In the genomic region with DNA sequence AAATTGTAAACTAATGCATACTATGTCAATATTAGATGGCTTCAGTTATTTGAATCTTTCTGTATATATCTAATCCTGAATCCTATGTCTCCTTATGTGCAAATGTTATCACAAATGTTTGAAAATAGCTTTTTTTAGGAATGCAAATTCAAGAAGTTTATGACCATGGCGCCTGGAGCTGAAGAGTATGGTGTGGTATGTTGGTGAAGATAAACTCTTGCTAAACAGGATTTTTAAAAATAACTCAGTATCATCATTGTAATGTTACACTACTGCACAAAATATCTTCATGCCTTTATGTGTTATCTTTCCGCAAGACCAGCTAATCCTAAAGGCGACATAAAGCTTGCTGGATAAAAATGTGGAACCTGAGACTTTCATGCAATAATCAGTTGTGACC, we compare ENCODE assay signal across 31 cellular contexts.
"Had no signal": no experiment of that assay in that cellular context is flagged by ENCODE, and none has a peak within 500 bp of the region (broad histone marks: within the 10 kb centered on the region; RNA-seq: fewer than 3 reads in every experiment).

No MANE protein-coding gene starts in this region.

- H3K4me3 ChIP-seq: adrenal gland, body of pancreas, breast epithelium had no signal

- H3K9me3 ChIP-seq: adrenal gland, body of pancreas, breast epithelium had no signal

- DNase-seq: activated B cell treated with CpG ODN at 0.5 μM for 24 hours; activated CD4-positive, alpha-beta memory T cell treated with anti-CD3 and anti-CD28 coated beads for 36 hours; activated CD4-positive, alpha-beta T cell treated with anti-CD3 and anti-CD28 coated beads for 4 hours; activated CD4-positive, alpha-beta T cell treated with anti-CD3 and anti-CD28 coated beads, Interleukin-2, amount 10 ng/mL, durations not matched to agents 24 days and 14 days; activated CD4-positive, alpha-beta T cell treated with anti-CD3 and anti-CD28 coated beads, Interleukin-2, amount 50 U/mL, for 1 hour; activated CD4-positive, alpha-beta T cell treated with anti-CD3 and anti-CD28 coated beads, Interleukin-2, amount 50 U/mL, for 4 hours; activated CD4-positive, CD25-positive, alpha-beta regulatory T cell treated with anti-CD3 and anti-CD28 coated beads, Interleukin-2, amount 50 U/mL, for 72 hours; activated CD8-positive, alpha-beta memory T cell treated with anti-CD3 and anti-CD28 coated beads, Interleukin-2, amount 50 U/mL, for 4 hours; activated CD8-positive, alpha-beta T cell treated with anti-CD3 and anti-CD28 coated beads for 36 hours; activated effector memory CD4-positive, alpha-beta T cell treated with anti-CD3 and anti-CD28 coated beads, Interleukin-2, amount 50 U/mL, for 16 hours; activated gamma-delta T cell treated with Interleukin-2 at 50 U/mL for 16 hours; activated naive CD4-positive, alpha-beta T cell; activated naive CD4-positive, alpha-beta T cell treated with anti-CD3 and anti-CD28 coated beads for 36 hours; activated naive CD4-positive, alpha-beta T cell treated with anti-CD3 and anti-CD28 coated beads, Interleukin-2, amount 50 U/mL, for 16 hours; activated naive CD8-positive, alpha-beta T cell treated with anti-CD3 and anti-CD28 coated beads for 36 hours; activated T-cell treated with anti-CD3 and anti-CD28 coated beads for 4 hours; activated T-cell treated with anti-CD3 and anti-CD28 coated beads, Interleukin-2, amount 50 U/mL, for 1 hour; activated T-cell treated with anti-CD3 and anti-CD28 coated beads, Interleukin-2, amount 50 U/mL, for 4 hours; activated T-cell treated with anti-CD3 and anti-CD28 coated beads, Interleukin-2, amount 50 U/mL, for 72 hours; adrenal gland; amniotic stem cell; aorta; body of pancreas; brain microvascular endothelial cell; central memory CD4-positive, alpha-beta T cell; T-helper 2 cell; T-helper 9 cell had no signal

- H3K4me1 ChIP-seq: adrenal gland, body of pancreas, breast epithelium had no signal

- H3K27me3 ChIP-seq: adrenal gland, body of pancreas, brain microvascular endothelial cell, breast epithelium had no signal

- H3K27ac ChIP-seq: adrenal gland, body of pancreas, brain microvascular endothelial cell, breast epithelium, VCaP had no signal

- H3K36me3 ChIP-seq: adrenal gland, brain microvascular endothelial cell, breast epithelium had no signal

- ATAC-seq: activated CD8-positive, alpha-beta T cell treated with anti-CD3 and anti-CD28 coated beads for 36 hours; activated naive CD4-positive, alpha-beta T cell treated with anti-CD3 and anti-CD28 coated beads, Interleukin-2, amount 50 U/mL, for 72 hours; activated T-cell treated with anti-CD3 and anti-CD28 coated beads, Interleukin-2, amount 50 U/mL, for 4 hours; activated T-cell treated with anti-CD3 and anti-CD28 coated beads, Interleukin-2, amount 50 U/mL, for 72 hours; activated T-helper 17 cell treated with anti-CD3 and anti-CD28 coated beads, Interleukin-2, amount 50 U/mL, for 72 hours; body of pancreas had no signal
